1 cellular context compared by ENCODE assay signal in the genomic region with DNA sequence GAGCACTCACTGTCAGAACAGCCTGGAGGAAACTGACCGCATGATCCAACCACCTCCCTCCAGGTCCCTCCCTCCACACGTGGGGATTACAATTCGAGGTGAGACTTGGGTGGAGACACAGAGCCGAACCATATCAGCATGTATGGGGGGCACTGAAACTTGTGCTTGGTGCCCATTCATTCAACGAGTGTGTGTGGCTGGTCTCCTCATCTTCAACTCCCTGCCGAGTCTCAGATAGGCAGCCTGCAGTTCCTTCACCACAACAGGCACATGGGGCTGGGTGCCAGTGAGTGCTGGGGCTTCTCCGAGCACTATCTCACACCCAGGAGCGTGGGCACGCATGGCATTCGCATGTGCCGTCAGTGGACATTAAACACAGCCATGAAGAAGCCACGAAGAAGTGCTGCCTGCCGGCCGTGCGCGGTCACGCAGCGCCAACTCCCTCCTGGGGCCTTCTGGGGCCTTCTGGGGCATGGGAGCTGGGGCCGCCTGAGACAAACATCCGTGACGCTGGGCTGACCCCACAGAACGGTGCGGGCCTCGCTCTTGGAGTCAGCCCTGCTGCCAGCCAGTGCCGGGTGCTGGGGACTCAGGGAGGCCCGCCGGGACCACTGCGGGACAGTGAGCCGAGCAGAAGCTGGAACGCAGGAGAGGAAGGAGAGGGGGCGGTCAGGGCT.
TF ChIP-seq lines count a peak whose summit lies in the region.

No MANE protein-coding gene starts in this region.

TF ChIP-seq in HepG2, 621 proteins besides CTCF, POLR2A, EP300 and RAD21 (continued from another document and continues in another):
- peak; percentile 25; the same call in 1 of the 2 replicates for TF ChIP-seq ZNF567 (CRISPR knock-in tag; IDR thresholded peaks at IDR 0.05; ENCODE audit: borderline replicate concordance)
- TF ChIP-seq ZNF383 (CRISPR knock-in tag; IDR thresholded peaks at IDR 0.05; ENCODE audit: borderline replicate concordance), result no peak
- TF ChIP-seq ELF3 (CRISPR knock-in tag; IDR thresholded peaks at IDR 0.05), result no peak
- TF ChIP-seq NFKB2 (CRISPR knock-in tag; IDR thresholded peaks at IDR 0.05; ENCODE audit: borderline replicate concordance), result no peak
- TF ChIP-seq SIX4 (CRISPR knock-in tag; IDR thresholded peaks at IDR 0.05), result no peak
- TF ChIP-seq HNF1A (IDR thresholded peaks at IDR 0.05; ENCODE audit: low read depth), result no peak
- TF ChIP-seq HNF1A (CRISPR knock-in tag; IDR thresholded peaks at IDR 0.05; ENCODE audit: borderline replicate concordance), result no peak
- TF ChIP-seq, protein P1, sequence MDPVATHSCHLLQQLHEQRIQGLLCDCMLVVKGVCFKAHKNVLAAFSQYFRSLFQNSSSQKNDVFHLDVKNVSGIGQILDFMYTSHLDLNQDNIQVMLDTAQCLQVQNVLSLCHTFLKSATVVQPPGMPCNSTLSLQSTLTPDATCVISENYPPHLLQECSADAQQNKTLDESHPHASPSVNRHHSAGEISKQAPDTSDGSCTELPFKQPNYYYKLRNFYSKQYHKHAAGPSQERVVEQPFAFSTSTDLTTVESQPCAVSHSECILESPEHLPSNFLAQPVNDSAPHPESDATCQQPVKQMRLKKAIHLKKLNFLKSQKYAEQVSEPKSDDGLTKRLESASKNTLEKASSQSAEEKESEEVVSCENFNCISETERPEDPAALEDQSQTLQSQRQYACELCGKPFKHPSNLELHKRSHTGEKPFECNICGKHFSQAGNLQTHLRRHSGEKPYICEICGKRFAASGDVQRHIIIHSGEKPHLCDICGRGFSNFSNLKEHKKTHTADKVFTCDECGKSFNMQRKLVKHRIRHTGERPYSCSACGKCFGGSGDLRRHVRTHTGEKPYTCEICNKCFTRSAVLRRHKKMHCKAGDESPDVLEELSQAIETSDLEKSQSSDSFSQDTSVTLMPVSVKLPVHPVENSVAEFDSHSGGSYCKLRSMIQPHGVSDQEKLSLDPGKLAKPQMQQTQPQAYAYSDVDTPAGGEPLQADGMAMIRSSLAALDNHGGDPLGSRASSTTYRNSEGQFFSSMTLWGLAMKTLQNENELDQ (CRISPR knock-in tag; IDR thresholded peaks at IDR 0.05; ENCODE audit: borderline replicate concordance), result no peak
- TF ChIP-seq ZBTB39 (CRISPR knock-in tag; IDR thresholded peaks at IDR 0.05), result no peak
- TF ChIP-seq GPN1 (CRISPR knock-in tag; IDR thresholded peaks at IDR 0.05; ENCODE audit: borderline replicate concordance), result no peak
- TF ChIP-seq MATR3 (CRISPR knock-in tag; IDR thresholded peaks at IDR 0.05), result no peak
- TF ChIP-seq ZNF839 (CRISPR knock-in tag; IDR thresholded peaks at IDR 0.05; ENCODE audit: borderline replicate concordance), result no peak; the same call in 1 of the 2 replicates
- TF ChIP-seq NFKBIZ (CRISPR knock-in tag; IDR thresholded peaks at IDR 0.05), result no peak
- TF ChIP-seq USF2 (IDR thresholded peaks at IDR 0.05; ENCODE audit: low read depth, low read length), result no peak
- TF ChIP-seq USF2 (CRISPR knock-in tag; IDR thresholded peaks at IDR 0.05; ENCODE audit: borderline replicate concordance), result no peak
- TF ChIP-seq, protein P2, sequence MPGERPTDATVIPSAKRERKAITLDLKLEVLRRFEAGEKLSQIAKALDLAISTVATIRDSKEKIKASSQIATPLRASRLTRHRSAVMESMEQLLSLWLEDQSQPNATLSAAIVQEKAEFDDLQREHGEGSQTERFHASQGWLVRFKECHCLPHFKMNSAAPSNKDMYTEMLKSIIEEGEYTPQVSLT (CRISPR knock-in tag; IDR thresholded peaks at IDR 0.05; ENCODE audit: borderline replicate concordance, low read depth), result no peak
- TF ChIP-seq ZNF777 (CRISPR knock-in tag; IDR thresholded peaks at IDR 0.05), result no peak
- TF ChIP-seq ELF1 (CRISPR knock-in tag; IDR thresholded peaks at IDR 0.05), result no peak
- no peak for TF ChIP-seq ZKSCAN1 (IDR thresholded peaks at IDR 0.05; ENCODE audit: low read length)
- no peak for TF ChIP-seq ZNF260 (CRISPR knock-in tag; IDR thresholded peaks at IDR 0.05; ENCODE audit: borderline replicate concordance, low read depth)
- no peak for TF ChIP-seq PCBP2 (optimal IDR thresholded peaks at IDR 0.05; ENCODE audit: low read depth, low read length, poor library complexity, severe bottlenecking)
- no peak for TF ChIP-seq DMAP1 (CRISPR knock-in tag; IDR thresholded peaks at IDR 0.05)
- TF ChIP-seq, protein P3, sequence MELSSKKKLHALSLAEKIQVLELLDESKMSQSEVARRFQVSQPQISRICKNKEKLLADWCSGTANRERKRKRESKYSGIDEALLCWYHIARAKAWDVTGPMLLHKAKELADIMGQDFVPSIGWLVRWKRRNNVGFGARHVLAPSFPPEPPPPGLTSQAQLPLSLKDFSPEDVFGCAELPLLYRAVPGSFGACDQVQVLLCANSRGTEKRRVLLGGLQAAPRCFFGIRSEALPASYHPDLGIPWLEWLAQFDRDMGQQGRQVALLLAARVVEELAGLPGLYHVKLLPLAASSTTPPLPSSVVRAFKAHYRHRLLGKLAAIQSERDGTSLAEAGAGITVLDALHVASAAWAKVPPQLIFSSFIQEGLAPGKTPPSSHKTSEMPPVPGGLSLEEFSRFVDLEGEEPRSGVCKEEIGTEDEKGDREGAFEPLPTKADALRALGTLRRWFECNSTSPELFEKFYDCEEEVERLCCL (CRISPR knock-in tag; IDR thresholded peaks at IDR 0.05; ENCODE audit: borderline replicate concordance), result no peak
- TF ChIP-seq ZNF761 (CRISPR knock-in tag; conservative IDR thresholded peaks at IDR 0.05), result no peak
- TF ChIP-seq PHF5A (CRISPR knock-in tag; IDR thresholded peaks at IDR 0.05; ENCODE audit: low read depth, unreplicated experiment), result no peak
- no peak for TF ChIP-seq MLLT10 (CRISPR knock-in tag; IDR thresholded peaks at IDR 0.05)
- no peak for TF ChIP-seq STAT5B (CRISPR knock-in tag; IDR thresholded peaks at IDR 0.05)
- TF ChIP-seq MED13 (CRISPR knock-in tag; IDR thresholded peaks at IDR 0.05), result no peak
- TF ChIP-seq, protein P4, sequence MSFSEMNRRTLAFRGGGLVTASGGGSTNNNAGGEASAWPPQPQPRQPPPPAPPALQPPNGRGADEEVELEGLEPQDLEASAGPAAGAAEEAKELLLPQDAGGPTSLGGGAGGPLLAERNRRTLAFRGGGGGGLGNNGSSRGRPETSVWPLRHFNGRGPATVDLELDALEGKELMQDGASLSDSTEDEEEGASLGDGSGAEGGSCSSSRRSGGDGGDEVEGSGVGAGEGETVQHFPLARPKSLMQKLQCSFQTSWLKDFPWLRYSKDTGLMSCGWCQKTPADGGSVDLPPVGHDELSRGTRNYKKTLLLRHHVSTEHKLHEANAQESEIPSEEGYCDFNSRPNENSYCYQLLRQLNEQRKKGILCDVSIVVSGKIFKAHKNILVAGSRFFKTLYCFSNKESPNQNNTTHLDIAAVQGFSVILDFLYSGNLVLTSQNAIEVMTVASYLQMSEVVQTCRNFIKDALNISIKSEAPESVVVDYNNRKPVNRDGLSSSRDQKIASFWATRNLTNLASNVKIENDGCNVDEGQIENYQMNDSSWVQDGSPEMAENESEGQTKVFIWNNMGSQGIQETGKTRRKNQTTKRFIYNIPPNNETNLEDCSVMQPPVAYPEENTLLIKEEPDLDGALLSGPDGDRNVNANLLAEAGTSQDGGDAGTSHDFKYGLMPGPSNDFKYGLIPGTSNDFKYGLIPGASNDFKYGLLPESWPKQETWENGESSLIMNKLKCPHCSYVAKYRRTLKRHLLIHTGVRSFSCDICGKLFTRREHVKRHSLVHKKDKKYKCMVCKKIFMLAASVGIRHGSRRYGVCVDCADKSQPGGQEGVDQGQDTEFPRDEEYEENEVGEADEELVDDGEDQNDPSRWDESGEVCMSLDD (CRISPR knock-in tag; IDR thresholded peaks at IDR 0.05; ENCODE audit: borderline replicate concordance), result no peak
- TF ChIP-seq ZNF326 (CRISPR knock-in tag; IDR thresholded peaks at IDR 0.05; ENCODE audit: borderline replicate concordance), result peak; percentile 69
- no peak for TF ChIP-seq RBM22 (optimal IDR thresholded peaks at IDR 0.05; ENCODE audit: low read length)
- TF ChIP-seq ZNF713 (CRISPR knock-in tag; IDR thresholded peaks at IDR 0.05), result peak; percentile 94; the same call in 1 of the 2 replicates
- TF ChIP-seq, protein P5, sequence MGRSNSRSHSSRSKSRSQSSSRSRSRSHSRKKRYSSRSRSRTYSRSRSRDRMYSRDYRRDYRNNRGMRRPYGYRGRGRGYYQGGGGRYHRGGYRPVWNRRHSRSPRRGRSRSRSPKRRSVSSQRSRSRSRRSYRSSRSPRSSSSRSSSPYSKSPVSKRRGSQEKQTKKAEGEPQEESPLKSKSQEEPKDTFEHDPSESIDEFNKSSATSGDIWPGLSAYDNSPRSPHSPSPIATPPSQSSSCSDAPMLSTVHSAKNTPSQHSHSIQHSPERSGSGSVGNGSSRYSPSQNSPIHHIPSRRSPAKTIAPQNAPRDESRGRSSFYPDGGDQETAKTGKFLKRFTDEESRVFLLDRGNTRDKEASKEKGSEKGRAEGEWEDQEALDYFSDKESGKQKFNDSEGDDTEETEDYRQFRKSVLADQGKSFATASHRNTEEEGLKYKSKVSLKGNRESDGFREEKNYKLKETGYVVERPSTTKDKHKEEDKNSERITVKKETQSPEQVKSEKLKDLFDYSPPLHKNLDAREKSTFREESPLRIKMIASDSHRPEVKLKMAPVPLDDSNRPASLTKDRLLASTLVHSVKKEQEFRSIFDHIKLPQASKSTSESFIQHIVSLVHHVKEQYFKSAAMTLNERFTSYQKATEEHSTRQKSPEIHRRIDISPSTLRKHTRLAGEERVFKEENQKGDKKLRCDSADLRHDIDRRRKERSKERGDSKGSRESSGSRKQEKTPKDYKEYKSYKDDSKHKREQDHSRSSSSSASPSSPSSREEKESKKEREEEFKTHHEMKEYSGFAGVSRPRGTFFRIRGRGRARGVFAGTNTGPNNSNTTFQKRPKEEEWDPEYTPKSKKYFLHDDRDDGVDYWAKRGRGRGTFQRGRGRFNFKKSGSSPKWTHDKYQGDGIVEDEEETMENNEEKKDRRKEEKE (IDR thresholded peaks at IDR 0.05), result no peak
- peak; percentile 43 for TF ChIP-seq ZNF225 (CRISPR knock-in tag; IDR thresholded peaks at IDR 0.05)
- TF ChIP-seq MXI1 (IDR thresholded peaks at IDR 0.05; ENCODE audit: borderline replicate concordance, low read depth, low read length), result no peak
- no peak for TF ChIP-seq ZNF552 (CRISPR knock-in tag; IDR thresholded peaks at IDR 0.05; ENCODE audit: borderline replicate concordance)
- TF ChIP-seq ZNF557 (CRISPR knock-in tag; IDR thresholded peaks at IDR 0.05), result no peak
- no peak for TF ChIP-seq RAD51 (IDR thresholded peaks at IDR 0.05; ENCODE audit: borderline replicate concordance)
- TF ChIP-seq JUNB (CRISPR knock-in tag; IDR thresholded peaks at IDR 0.05; ENCODE audit: borderline replicate concordance), result no peak
